ENCODE assay signal across 15 cellular contexts in the genomic region with DNA sequence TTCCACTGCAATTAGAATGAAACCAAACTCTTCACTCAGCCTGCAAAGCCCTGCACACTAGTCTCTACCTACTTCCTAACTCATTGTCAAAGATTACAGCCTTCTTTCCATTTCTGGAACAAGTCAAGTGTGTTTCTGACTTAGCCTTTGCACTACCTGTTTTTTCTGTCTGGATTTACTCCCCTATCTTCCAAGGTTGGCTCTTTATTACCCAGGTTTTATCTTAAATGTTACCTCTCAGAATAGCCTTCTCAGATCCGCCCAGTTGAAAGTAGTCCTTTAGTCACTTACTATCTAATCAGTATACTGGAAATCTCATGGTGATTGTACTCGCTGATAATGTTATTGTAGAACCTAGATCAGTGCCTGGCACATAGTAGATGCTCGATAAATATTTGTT. TPM values are rescaled to one million over a fixed set of nuclear protein-coding genes. Genes with fewer than 3 reads are reported as not detected.
DNase-seq lines count a peak whose midpoint lies in the region; ATAC-seq and TF ChIP-seq lines count a peak whose summit lies in the region.
"Had no signal": no experiment of that assay in that cellular context is flagged by ENCODE, and none has a peak within 500 bp of the region (broad histone marks: within the 10 kb centered on the region; RNA-seq: fewer than 3 reads in every experiment).

No MANE protein-coding gene starts in this region.

- H3K36me3 Mint-ChIP-seq in GM23338 (ENCODE audit: low read depth): no peaks in the 10 kb centered on the region; the same call in 2 of the 3 replicates
- H3K36me3 Mint-ChIP-seq: IgD-negative memory B cell had no signal

- H3K27ac ChIP-seq in GM23338 (ENCODE audit: low read depth) (peak overlapping the region; percentile 72), PC-9 (peak overlapping the region; percentile 44), hepatocyte (peak overlapping the region; percentile 39), trophoblast cell (ENCODE audit: low read depth, low read length) (peak overlapping the region; percentile 45)
- H3K27ac ChIP-seq: KMS-11 had no signal

- H2BK120ac ChIP-seq in trophoblast cell (ENCODE audit: insufficient read depth, low read length, poor library complexity): no peak overlapping the region

- no peak overlapping the region for H3K4me3 Mint-ChIP-seq in GM23338
- H3K4me3 Mint-ChIP-seq: CD4-positive, alpha-beta T cell; IgD-negative memory B cell had no signal

- CTCF ChIA-PET in PC-9 (lab: Charles Lee): interaction anchor here (0.5 kb wide), 1 partner anchor 48 kb away, joined by 12 read pairs; no protein-coding TSS in a partner anchor

- no peak overlapping the region for H2AFZ ChIP-seq in GM23338
- no peak overlapping the region for H2AFZ ChIP-seq in PC-9
- H2AFZ ChIP-seq in hepatocyte: no peak overlapping the region
- no peak overlapping the region for H2AFZ ChIP-seq in trophoblast cell (ENCODE audit: insufficient read depth, low read length, poor library complexity)

- 62% methylated on average over 3 of the region's 3 CpGs for WGBS in hepatocyte (ENCODE audit: low lambda C conversion rate, missing lambda C conversion rate)
- WGBS in trophoblast cell (ENCODE audit: extremely low coverage, insufficient coverage, insufficient read length): no CpG with 5 or more reads among the region's 3 CpGs

- H3K14ac ChIP-seq in trophoblast cell (ENCODE audit: low read length): no peak overlapping the region

- no peak overlapping the region for H3K9ac ChIP-seq in trophoblast cell (ENCODE audit: low read length)
- H3K9ac ChIP-seq: KMS-11 had no signal

- no peak overlapping the region for H4K91ac ChIP-seq in trophoblast cell (ENCODE audit: low read depth, low read length)

- no peak for TF ChIP-seq CTCF in GM23338 (conservative IDR thresholded peaks at IDR 0.05; ENCODE audit: low read depth in 2 of 2)
- TF ChIP-seq CTCF in PC-9 (conservative IDR thresholded peaks at IDR 0.05): no peak
- no peak for TF ChIP-seq CTCF in hepatocyte (IDR thresholded peaks at IDR 0.05; ENCODE audit: poor library complexity)

- H3K4me1 ChIP-seq in GM23338 (ENCODE audit: insufficient read depth) (peaks cover 17% of the 10 kb centered on the region), PC-9 (replicated peaks; ENCODE audit: insufficient read depth) (peaks cover 63% of the 10 kb centered on the region), hepatocyte (ENCODE audit: insufficient read depth) (peaks cover 15% of the 10 kb centered on the region), trophoblast cell (ENCODE audit: control insufficient read depth in 1 of 2, insufficient read depth in 2 of 2, low read length in 2 of 2) (peaks cover 14 to 20% of the 10 kb centered on the region in 2 experiments)

- no peak overlapping the region for H3K27ac Mint-ChIP-seq in GM23338
- H3K27ac Mint-ChIP-seq: CD4-positive, alpha-beta T cell; IgD-negative memory B cell had no signal

- no peak overlapping the region for H2AK5ac ChIP-seq in trophoblast cell (ENCODE audit: low read length)

- no peaks in the 10 kb centered on the region for H3K9me3 Mint-ChIP-seq in GM23338
- H3K9me3 Mint-ChIP-seq: CD4-positive, alpha-beta T cell; IgD-negative memory B cell had no signal

- no peak overlapping the region for H2BK12ac ChIP-seq in trophoblast cell (ENCODE audit: low read length)

- no TSS peak for BruUV-seq in PC-9 (replicated peaks; lab: Mats Ljungman, UMichigan)

- no peak overlapping the region for H4K12ac ChIP-seq in trophoblast cell (ENCODE audit: low read depth, low read length)

- peaks cover 7% of the 10 kb centered on the region for H3K9me3 ChIP-seq in PC-9 (ENCODE audit: insufficient read depth, low read depth)
- no peaks in the 10 kb centered on the region for H3K9me3 ChIP-seq in hepatocyte (ENCODE audit: low read depth)
- no peaks in the 10 kb centered on the region for H3K9me3 ChIP-seq in trophoblast cell (ENCODE audit: insufficient read depth, low read depth, low read length)

- no peaks in the 10 kb centered on the region for H3F3A ChIP-seq in GM23338 (replicated peaks; ENCODE audit: low read depth)
- H3F3A ChIP-seq in PC-9 (ENCODE audit: insufficient read depth, low read depth): peaks cover 32% of the 10 kb centered on the region

- H3K36me3 ChIP-seq in GM23338 (ENCODE audit: insufficient read depth): no peaks in the 10 kb centered on the region
- H3K36me3 ChIP-seq in PC-9 (ENCODE audit: low read depth): peaks cover 3% of the 10 kb centered on the region; the same call in 1 of the 2 replicates
- no peaks in the 10 kb centered on the region for H3K36me3 ChIP-seq in hepatocyte (replicated peaks; ENCODE audit: insufficient read depth, low read depth)
- H3K36me3 ChIP-seq in trophoblast cell (ENCODE audit: control insufficient read depth in 1 of 2, insufficient read depth in 2 of 2, low read length in 2 of 2): peaks cover 0 to 4% of the 10 kb centered on the region in 2 experiments

- intact Hi-C loops in PC-9 (cut with micrococcal nuclease; ENCODE audit: unreplicated experiment): no loop called here

- H3K4me3 ChIP-seq in GM23338 (no peak overlapping the region), PC-9 (0 out of 2 replicates have a peak overlapping the region, but pooled peaks have one; percentile 0), hepatocyte (no peak overlapping the region), trophoblast cell (ENCODE audit: low read depth, low read length) (no peak overlapping the region)

- POLR2A ChIA-PET in PC-9 (lab: Charles Lee; ENCODE audit: unreplicated experiment): no interaction called here

- no peak overlapping the region for H3K23ac ChIP-seq in trophoblast cell (ENCODE audit: low read length)

- H3K79me1 ChIP-seq in trophoblast cell (ENCODE audit: low read length): peaks cover 12% of the 10 kb centered on the region

- H3K27me3 ChIP-seq in GM23338 (ENCODE audit: insufficient read depth) (no peaks in the 10 kb centered on the region), PC-9 (ENCODE audit: insufficient read depth, low read depth) (no peaks in the 10 kb centered on the region), hepatocyte (no peaks in the 10 kb centered on the region), trophoblast cell (ENCODE audit: insufficient read depth, low read length) (no peaks in the 10 kb centered on the region)

- H3K9me2 ChIP-seq in GM23338 (ENCODE audit: insufficient read depth): no peaks in the 10 kb centered on the region
- no peaks in the 10 kb centered on the region for H3K9me2 ChIP-seq in PC-9 (ENCODE audit: insufficient read depth)
- H3K9me2 ChIP-seq in hepatocyte (replicated peaks; ENCODE audit: insufficient read depth): no peaks in the 10 kb centered on the region

- peaks cover 11% of the 10 kb centered on the region for H3K4me1 Mint-ChIP-seq in GM23338

- no peak for ATAC-seq in GM23338

- H4K20me1 ChIP-seq in GM23338 (replicated peaks; ENCODE audit: insufficient read depth) (no peaks in the 10 kb centered on the region), PC-9 (ENCODE audit: insufficient read depth) (no peaks in the 10 kb centered on the region), hepatocyte (ENCODE audit: insufficient read depth, poor library complexity, severe bottlenecking) (no peaks in the 10 kb centered on the region)

- DNase-seq in GM23338 (ENCODE audit: low spot score) (no peak), PC-9 (no peak), hepatocyte (ENCODE audit: low spot score) (no peak), trophoblast cell (no peak), cerebellum (ENCODE audit: low spot score) (no peak), SW480 (ENCODE audit: low spot score) (no peak)
- no peak for DNase-seq in stimulated activated CD4-positive, alpha-beta T cell treated with anti-CD3 and anti-CD28 coated beads, Interleukin-12 subunit alpha, Interleukin-12 subunit beta, amount 100 ng/mL, for 4 hours
- DNase-seq: ACHN; C1 segment of cervical spinal cord; CD4-positive, alpha-beta T cell; DMS 273 treated with DMSO at 0.1 percent for 48 hours; DMS79; H7 had no signal

- no peaks in the 10 kb centered on the region for H3K27me3 Mint-ChIP-seq in GM23338 (ENCODE audit: insufficient read depth, low read depth, poor library complexity)
- H3K27me3 Mint-ChIP-seq: CD4-positive, alpha-beta T cell; IgD-negative memory B cell had no signal

- no peak overlapping the region for H3K18ac ChIP-seq in trophoblast cell (ENCODE audit: low read length)

- no peak overlapping the region for H2BK5ac ChIP-seq in trophoblast cell (ENCODE audit: low read depth, low read length, poor library complexity)

- H3K4ac ChIP-seq in trophoblast cell (ENCODE audit: low read depth, low read length): no peak overlapping the region

- no peaks in the 10 kb centered on the region for H3K79me2 ChIP-seq in GM23338 (replicated peaks; ENCODE audit: insufficient read depth)
- H3K79me2 ChIP-seq in PC-9 (ENCODE audit: low read depth): no peaks in the 10 kb centered on the region
- no peaks in the 10 kb centered on the region for H3K79me2 ChIP-seq in hepatocyte
- no peaks in the 10 kb centered on the region for H3K79me2 ChIP-seq in trophoblast cell (ENCODE audit: control insufficient read depth, insufficient read depth, low read length, poor library complexity)

- H4K8ac ChIP-seq in trophoblast cell (ENCODE audit: low read depth, low read length): no peak overlapping the region

- H3K4me2 ChIP-seq in GM23338: no peak overlapping the region
- peak overlapping the region; percentile 54 for H3K4me2 ChIP-seq in PC-9
- peak overlapping the region; percentile 42 for H3K4me2 ChIP-seq in hepatocyte
- no peak overlapping the region for H3K4me2 ChIP-seq in trophoblast cell (ENCODE audit: low read length)
- H3K4me2 ChIP-seq: KMS-11 had no signal

RNA-seq across cellular contexts. Expression of a gene that starts 42.7 kb away (rescaled TPM):
- 72.9 and 94.9 TPM in 2 replicates for total RNA-seq in GM23338 (2014; rRNA removed; shearing (Covaris generic))
- polyA plus RNA-seq in GM23338 (2016; fragmentation: Nextera tagmentation; extraction: Ambion mirVana) (139 and 144 TPM in 2 replicates), hepatocyte (36.8 and 38.8 TPM in 2 replicates)
- total RNA-seq in PC-9 (2021) (11.0 and 21.7 TPM in 2 replicates), hepatocyte (26.2 and 38.1 TPM in 2 replicates), cerebellum (42.2 TPM)
- polyA plus RNA-seq in trophoblast cell (2013): 132 and 134 TPM in 2 replicates

RNA-seq across cellular contexts. Expression of a gene that starts 56.7 kb away (rescaled TPM):
- 4.8 and 4.9 TPM in 2 replicates for total RNA-seq in GM23338 (2014; rRNA removed; shearing (Covaris generic))
- polyA plus RNA-seq in GM23338 (2016; fragmentation: Nextera tagmentation; extraction: Ambion mirVana) (2.8 and 2.9 TPM in 2 replicates), hepatocyte (0.86 and 1.1 TPM in 2 replicates)
- total RNA-seq in PC-9 (2021) (4.2 and 7.2 TPM in 2 replicates), hepatocyte (2.5 and 2.9 TPM in 2 replicates), cerebellum (5.3 TPM)
- polyA plus RNA-seq in trophoblast cell (2013): 17.4 and 17.5 TPM in 2 replicates
- total RNA-seq: CD4-positive, alpha-beta T cell had no signal
- polyA plus RNA-seq: IgD-negative memory B cell had no signal

Comparison
In these comparisons a context has a peak if more than half of its experiments do, and no peak if none do; other contexts are left out.
1. H3K4me2 ChIP-seq: peak in PC-9 (single experiment) and hepatocyte (single experiment); none in GM23338 (single experiment) and trophoblast cell (single experiment).
2. Peak in every context shown above with its lines, with median percentiles within 50 percentile points of each other: H3K27ac ChIP-seq.